ENCODE assay signal across 13 cellular contexts in the genomic region with DNA sequence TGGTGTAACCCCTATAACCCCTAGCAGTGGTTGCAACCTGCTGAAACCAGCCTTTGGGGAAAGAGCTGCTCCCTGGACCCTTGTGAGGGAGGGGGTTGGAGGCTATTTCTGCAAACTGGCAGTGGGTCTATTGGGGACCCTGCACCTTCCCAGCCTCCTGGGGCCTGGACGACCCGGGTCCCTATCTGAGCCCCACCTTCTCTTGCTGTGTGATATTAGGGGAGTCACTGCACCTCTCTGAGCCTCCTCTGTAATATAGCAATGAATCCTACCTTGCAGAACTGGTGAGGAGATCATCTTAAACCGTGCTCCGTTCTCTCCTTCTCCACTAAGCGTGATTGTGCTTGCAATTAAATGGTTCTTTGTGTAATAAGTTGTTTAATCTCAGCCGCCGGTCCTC. TPM values are rescaled to one million over a fixed set of nuclear protein-coding genes. Genes with fewer than 3 reads are reported as not detected.
"Had no signal": no experiment of that assay in that cellular context is flagged by ENCODE, and none has a peak within 500 bp of the region (broad histone marks: within the 10 kb centered on the region; RNA-seq: fewer than 3 reads in every experiment).

No MANE protein-coding gene starts in this region.

- H3K4me3 ChIP-seq: SK-N-MC had no signal

- FAIRE-seq: TTC549 had no signal

- H3K27ac ChIP-seq: SK-N-MC had no signal

- DNase-seq: cerebellar nuclear complex, NCI-H2081 treated with DMSO at 0.1 percent for 48 hours had no signal

RNA-seq across cellular contexts. Expression of a gene that starts 24.0 kb away (rescaled TPM):
- total RNA-seq: activated CD4-positive, alpha-beta memory T cell treated with anti-CD3 and anti-CD28 coated beads for 36 hours; activated CD4-positive, alpha-beta T cell treated with anti-CD3 and anti-CD28 coated beads, Interleukin-2, amount 10 ng/mL, durations not matched to agents 7 days and 5 days; activated T-cell treated with anti-CD3 and anti-CD28 coated beads, Interleukin-2, amount 50 U/mL, for 72 hours; activated T-helper 2 cell treated with anti-CD3 and anti-CD28 coated beads, Interferon-gamma antibody, Interleukin-2, Interleukin-4, amounts not matched to agents 10 μg/mL and 5 μg/mL and 100 μg/mL, durations not matched to agents 14 hours and 24 hours and 36 hours; cardiac septum; NCI-H460; OCI-LY7; RPMI7951; T-cell had no signal

RNA-seq across cellular contexts. Expression of a gene that starts 44.6 kb away (rescaled TPM):
- total RNA-seq: activated CD4-positive, alpha-beta memory T cell treated with anti-CD3 and anti-CD28 coated beads for 36 hours; activated CD4-positive, alpha-beta T cell treated with anti-CD3 and anti-CD28 coated beads, Interleukin-2, amount 10 ng/mL, durations not matched to agents 7 days and 5 days; activated T-helper 2 cell treated with anti-CD3 and anti-CD28 coated beads, Interferon-gamma antibody, Interleukin-2, Interleukin-4, amounts not matched to agents 10 μg/mL and 5 μg/mL and 100 μg/mL, durations not matched to agents 14 hours and 24 hours and 36 hours; OCI-LY7 had no signal
